ENCODE assay signal across 1 cellular context in the genomic region with DNA sequence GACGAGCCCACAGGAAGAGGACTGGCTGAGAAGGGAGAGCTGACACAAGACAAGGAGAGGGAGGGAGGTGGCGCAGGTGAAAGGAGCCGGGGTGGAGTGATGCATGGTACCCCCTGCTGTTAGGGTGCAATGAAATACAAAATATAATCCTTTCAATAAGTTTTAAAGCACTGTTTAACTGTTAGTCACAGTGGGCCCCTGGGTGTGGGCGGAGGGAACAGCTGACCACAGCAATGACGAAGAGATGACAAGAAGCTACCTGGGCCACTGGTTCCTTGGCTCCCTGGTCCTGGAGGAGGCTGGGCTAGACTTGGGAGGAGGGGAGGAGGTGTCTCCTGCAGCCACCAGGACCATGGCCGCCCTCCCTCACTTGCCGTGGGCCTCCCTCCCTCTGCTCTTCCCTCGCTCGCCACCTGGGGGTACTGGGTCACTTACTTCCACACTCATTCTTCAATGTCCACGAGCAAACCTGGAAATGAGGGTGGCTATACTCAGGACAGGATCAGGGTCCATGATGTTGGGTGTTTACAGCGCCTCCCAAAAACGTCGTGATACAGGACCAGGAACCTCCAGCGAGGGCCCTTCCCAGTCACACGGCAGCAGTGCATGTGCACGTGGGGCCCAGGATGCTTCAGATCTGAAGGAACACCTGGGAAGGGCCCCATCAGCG.
TF ChIP-seq lines count a peak whose summit lies in the region.

No MANE protein-coding gene starts in this region.

TF ChIP-seq in SK-N-SH, 30 proteins besides CTCF, POLR2A, EP300 and RAD21 (continued from another document):
- TF ChIP-seq, protein P1, sequence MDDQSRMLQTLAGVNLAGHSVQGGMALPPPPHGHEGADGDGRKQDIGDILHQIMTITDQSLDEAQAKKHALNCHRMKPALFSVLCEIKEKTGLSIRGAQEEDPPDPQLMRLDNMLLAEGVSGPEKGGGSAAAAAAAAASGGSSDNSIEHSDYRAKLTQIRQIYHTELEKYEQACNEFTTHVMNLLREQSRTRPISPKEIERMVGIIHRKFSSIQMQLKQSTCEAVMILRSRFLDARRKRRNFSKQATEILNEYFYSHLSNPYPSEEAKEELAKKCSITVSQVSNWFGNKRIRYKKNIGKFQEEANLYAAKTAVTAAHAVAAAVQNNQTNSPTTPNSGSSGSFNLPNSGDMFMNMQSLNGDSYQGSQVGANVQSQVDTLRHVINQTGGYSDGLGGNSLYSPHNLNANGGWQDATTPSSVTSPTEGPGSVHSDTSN (IDR thresholded peaks at IDR 0.05) = no peak
- TF ChIP-seq GABPA (IDR thresholded peaks at IDR 0.05; ENCODE audit: low read depth) = no peak
